ENCODE assay signal across 17 cellular contexts in the genomic region with DNA sequence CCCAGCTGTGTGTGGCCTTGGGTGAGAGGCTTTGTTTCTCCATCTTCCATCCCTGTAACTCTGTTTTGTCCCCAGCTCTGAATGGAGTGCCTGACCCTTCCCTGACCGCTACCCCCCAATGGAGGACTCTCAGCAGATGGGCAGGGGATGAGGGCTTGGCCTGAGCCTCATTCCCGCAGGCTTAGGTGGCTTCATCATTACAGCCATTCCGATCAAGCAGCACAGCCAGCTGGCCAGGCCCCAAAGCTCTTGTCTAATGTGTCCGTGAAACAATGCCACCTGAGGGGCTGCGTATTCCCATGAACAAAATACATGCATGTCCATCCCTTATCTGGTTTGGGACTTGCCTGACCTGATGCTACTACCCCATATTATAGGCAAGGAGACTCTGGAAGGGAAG. TPM values are rescaled to one million over a fixed set of nuclear protein-coding genes. Genes with fewer than 3 reads are reported as not detected.
A peak's percentile ranks its signal among the peaks of the same experiment; 100 is the strongest.
DNase-seq lines count a peak whose midpoint lies in the region; ATAC-seq and TF ChIP-seq lines count a peak whose summit lies in the region.
"Had no signal": no experiment of that assay in that cellular context is flagged by ENCODE, and none has a peak within 500 bp of the region (broad histone marks: within the 10 kb centered on the region; RNA-seq: fewer than 3 reads in every experiment).

No MANE protein-coding gene starts in this region.

- 68% methylated on average over 5 of the region's 5 CpGs for WGBS in smooth muscle cell (ENCODE audit: low lambda C conversion rate)

- no peak for DNase-seq in AG04450 (ENCODE audit: low read depth, low spot score)
- peak; percentile 16 for DNase-seq in NCI-H524 treated with DMSO at 0.1 percent for 48 hours (lab: John Stamatoyannopoulos, UW)
- no peak for DNase-seq in dorsolateral prefrontal cortex
- no peak for DNase-seq in nephron progenitor cell
- no peak for DNase-seq in smooth muscle cell (lab: John Stamatoyannopoulos, UW; ENCODE audit: unreplicated experiment)
- DNase-seq in NCI-H1930 (lab: John Stamatoyannopoulos, UW) = no peak
- DNase-seq in Peyer's patch = no peak
- DNase-seq: COR-L47, erythroblast, GF-D8, NCI-H1436 treated with DMSO at 0.1 percent for 48 hours, NCI-H446 treated with DMSO at 0.1 percent for 48 hours had no signal

- H3K79me2 ChIP-seq in smooth muscle cell (ENCODE audit: low read depth) = peaks cover under 1% of the 10 kb centered on the region

- H3K9me3 ChIP-seq in AG04450 (ENCODE audit: control insufficient read depth, insufficient read depth, low read length) (peaks cover 5% of the 10 kb centered on the region; the same call in 1 of the 2 replicates), smooth muscle cell (replicated peaks; ENCODE audit: low read depth) (no peaks in the 10 kb centered on the region), Peyer's patch (no peaks in the 10 kb centered on the region)
- H3K9me3 ChIP-seq: adrenal gland had no signal

- H3K27ac Mint-ChIP-seq in nephron progenitor cell = peak overlapping the region; percentile 85
- H3K27ac Mint-ChIP-seq: activated T-helper 17 cell treated with anti-CD3 and anti-CD28 coated beads, Interleukin-2, amount 50 U/mL, for 72 hours; stimulated activated naive CD8-positive, alpha-beta T cell treated with anti-CD3 and anti-CD28 coated beads, Interleukin-15, Interleukin-2, amounts not matched to agents 100 ng/mL and 50 ng/mL, for 24 hours; WTC11 had no signal

- no peak overlapping the region for H3K4me3 Mint-ChIP-seq in nephron progenitor cell
- H3K4me3 Mint-ChIP-seq: activated T-helper 17 cell treated with anti-CD3 and anti-CD28 coated beads, Interleukin-2, amount 50 U/mL, for 72 hours; stimulated activated naive CD8-positive, alpha-beta T cell treated with anti-CD3 and anti-CD28 coated beads, Interleukin-15, Interleukin-2, amounts not matched to agents 100 ng/mL and 50 ng/mL, for 24 hours; WTC11 had no signal

- peaks cover under 1% of the 10 kb centered on the region for H4K20me1 ChIP-seq in smooth muscle cell (ENCODE audit: low read depth)

- TF ChIP-seq POLR2A in Peyer's patch (IDR thresholded peaks at IDR 0.05) = no peak

- H3K27ac ChIP-seq in AG04450 (ENCODE audit: low read depth, low read length) (peak overlapping the region; percentile 31), dorsolateral prefrontal cortex (peak overlapping the region in 46 of 59 donors; percentile 16 to 80 (median 54)), smooth muscle cell (ENCODE audit: low read depth) (no peak overlapping the region), Peyer's patch (peak overlapping the region in 2 of 4 donors; percentile 10 to 49)

- no peak overlapping the region for H2AFZ ChIP-seq in smooth muscle cell (ENCODE audit: low read depth)

- H3K27me3 Mint-ChIP-seq in nephron progenitor cell (ENCODE audit: low read depth, poor library complexity) = peaks cover 21% of the 10 kb centered on the region

- CTCF ChIA-PET in AG04450 (lab: Charles Lee) = interaction anchor here (8.5 kb wide), 1 partner anchor 33 kb away, joined by 271 read pairs; no protein-coding TSS in a partner anchor

- H3K27me3 ChIP-seq in AG04450 (ENCODE audit: control insufficient read depth, insufficient read depth, low read length) (no peaks in the 10 kb centered on the region), dorsolateral prefrontal cortex (no peaks in the 10 kb centered on the region), smooth muscle cell (ENCODE audit: low read depth) (no peaks in the 10 kb centered on the region), Peyer's patch (no peaks in the 10 kb centered on the region)
- H3K27me3 ChIP-seq: adrenal gland had no signal

- no peaks in the 10 kb centered on the region for H3F3A ChIP-seq in smooth muscle cell (ENCODE audit: low read depth)

- TF ChIP-seq CTCF in AG04450 (IDR thresholded peaks at IDR 0.05; ENCODE audit: low read depth, low read length) = no peak
- no peak for TF ChIP-seq CTCF in dorsolateral prefrontal cortex (IDR thresholded peaks at IDR 0.05 in 54 of 56, conservative IDR thresholded peaks at IDR 0.05 in 2 of 56; ENCODE audit: low read depth in 1 of 56, partially characterized antibody in 56 of 56)
- TF ChIP-seq CTCF in nephron progenitor cell (IDR thresholded peaks at IDR 0.05) = no peak
- TF ChIP-seq CTCF in smooth muscle cell (IDR thresholded peaks at IDR 0.05; ENCODE audit: borderline replicate concordance, insufficient read depth, poor library complexity, severe bottlenecking) = no peak
- no peak for TF ChIP-seq CTCF in Peyer's patch (IDR thresholded peaks at IDR 0.05)

- ATAC-seq in GM21825 (IDR thresholded peaks at IDR 0.05; ENCODE audit: unreplicated experiment) = no peak
- ATAC-seq: activated T-helper 17 cell treated with anti-CD3 and anti-CD28 coated beads, Interleukin-2, amount 50 U/mL, for 72 hours; WTC11 had no signal

- no peak overlapping the region for H3K4me2 ChIP-seq in smooth muscle cell

- H3K4me3 ChIP-seq in AG04450 (ENCODE audit: low read depth, low read length) = no peak overlapping the region
- H3K4me3 ChIP-seq in dorsolateral prefrontal cortex = peak overlapping the region in 7 of 59 donors; percentile 1 to 31 (median 5)
- H3K4me3 ChIP-seq in smooth muscle cell = no peak overlapping the region
- no peak overlapping the region for H3K4me3 ChIP-seq in Peyer's patch
- H3K4me3 ChIP-seq: adrenal gland had no signal

- H3K36me3 Mint-ChIP-seq in nephron progenitor cell (ENCODE audit: low read depth) = no peaks in the 10 kb centered on the region
- H3K36me3 Mint-ChIP-seq: WTC11 had no signal

- H3K4me1 Mint-ChIP-seq in nephron progenitor cell = peaks cover 37% of the 10 kb centered on the region

- POLR2A ChIA-PET in AG04450 (lab: Yijun Ruan, JAX) = interaction anchor here (0.8 to 1.1 kb wide), 2 partner anchors 9 to 18 kb away, joined by 3 read pairs; no protein-coding TSS in a partner anchor

- H3K4me1 ChIP-seq in smooth muscle cell (ENCODE audit: low read depth) (peaks cover 14% of the 10 kb centered on the region), Peyer's patch (peaks cover 0 to 52% (median 6%) of the 10 kb centered on the region in 4 donors)

- no peaks in the 10 kb centered on the region for H3K36me3 ChIP-seq in smooth muscle cell (ENCODE audit: low read depth)
- no peaks in the 10 kb centered on the region for H3K36me3 ChIP-seq in Peyer's patch
- H3K36me3 ChIP-seq: adrenal gland had no signal

- H3K9ac ChIP-seq in smooth muscle cell (ENCODE audit: low read depth) = no peak overlapping the region

- no peaks in the 10 kb centered on the region for H3K9me3 Mint-ChIP-seq in nephron progenitor cell
- H3K9me3 Mint-ChIP-seq: activated T-helper 17 cell treated with anti-CD3 and anti-CD28 coated beads, Interleukin-2, amount 50 U/mL, for 72 hours; stimulated activated naive CD8-positive, alpha-beta T cell treated with anti-CD3 and anti-CD28 coated beads, Interleukin-15, Interleukin-2, amounts not matched to agents 100 ng/mL and 50 ng/mL, for 24 hours; WTC11 had no signal

- intact Hi-C loops in dorsolateral prefrontal cortex (cut with DNase I) = no loop called here

RNA-seq across cellular contexts. Expression of gene CDC42EP2, which starts 3.9 kb away (rescaled TPM):
- 14.3 and 21.1 TPM in 2 replicates for polyA plus RNA-seq in AG04450 (2011; rRNA removed)
- 26.3 and 36.9 TPM in 2 replicates for polyA minus RNA-seq in AG04450 (2011; rRNA and poly(A)+ RNA removed)
- total RNA-seq in dorsolateral prefrontal cortex = 10 to 100 TPM in 115 of 120 experiments, 1 to 10 TPM in 5; 7.5 to 83.6 (median 20.5) TPM
- total RNA-seq in smooth muscle cell = 0.94 and 4.0 TPM in 2 replicates
- 7.8 and 13.0 TPM in 2 replicates for polyA plus RNA-seq in smooth muscle cell
- total RNA-seq in Peyer's patch = 10 to 100 TPM; 13.2 to 26.9 (median 24.7) TPM

RNA-seq across cellular contexts. Expression of gene DPF2, which starts 22.9 kb away (rescaled TPM):
- polyA plus RNA-seq in AG04450 (2011; rRNA removed) (43.7 and 52.0 TPM in 2 replicates), smooth muscle cell (69.4 and 82.1 TPM in 2 replicates)
- 49.2 and 58.5 TPM in 2 replicates for polyA minus RNA-seq in AG04450 (2011; rRNA and poly(A)+ RNA removed)
- total RNA-seq in dorsolateral prefrontal cortex (100 to 1,000 TPM in 5 of 120 experiments, 10 to 100 TPM in 115; 51.4 to 114 (median 73.5) TPM), smooth muscle cell (40.1 and 40.5 TPM in 2 replicates), Peyer's patch (10 to 100 TPM; 25.0 to 47.0 (median 39.5) TPM)

RNA-seq across cellular contexts. Expression of gene TIGD3, which starts 43.8 kb away (rescaled TPM):
- polyA plus RNA-seq in AG04450 (2011; rRNA removed) (0.07 and 0.11 TPM in 2 replicates), smooth muscle cell (not detected in 2 replicates)
- polyA minus RNA-seq in AG04450 (2011; rRNA and poly(A)+ RNA removed) = not detected in 2 replicates
- total RNA-seq in dorsolateral prefrontal cortex (1 to 10 TPM in 119 of 120 experiments, under 1 TPM in 1; 0.77 to 4.5 (median 2.4) TPM), smooth muscle cell (0.49 TPM in 1 of 2 replicates, not detected in the other), Peyer's patch (10 to 100 TPM in 1 of 4 donors, 1 to 10 TPM in 3; 3.3 to 11.7 (median 7.7) TPM)

RNA-seq across cellular contexts. Expression of gene POLA2, which starts 49.0 kb away (rescaled TPM):
- polyA plus RNA-seq in AG04450 (2011; rRNA removed) = 10.4 and 14.1 TPM in 2 replicates
- polyA minus RNA-seq in AG04450 (2011; rRNA and poly(A)+ RNA removed) = 8.3 and 13.0 TPM in 2 replicates
- total RNA-seq in dorsolateral prefrontal cortex = 10 to 100 TPM in 36 of 120 experiments, 1 to 10 TPM in 84; 4.5 to 16.1 (median 8.9) TPM
- 2.5 and 4.4 TPM in 2 replicates for total RNA-seq in smooth muscle cell
- polyA plus RNA-seq in smooth muscle cell = 8.4 and 9.2 TPM in 2 replicates
- total RNA-seq in Peyer's patch = 10 to 100 TPM in 2 of 4 donors, 1 to 10 TPM in 2; 6.8 to 25.6 (median 13.1) TPM
